8 cellular contexts compared by ENCODE assay signal in the genomic region with DNA sequence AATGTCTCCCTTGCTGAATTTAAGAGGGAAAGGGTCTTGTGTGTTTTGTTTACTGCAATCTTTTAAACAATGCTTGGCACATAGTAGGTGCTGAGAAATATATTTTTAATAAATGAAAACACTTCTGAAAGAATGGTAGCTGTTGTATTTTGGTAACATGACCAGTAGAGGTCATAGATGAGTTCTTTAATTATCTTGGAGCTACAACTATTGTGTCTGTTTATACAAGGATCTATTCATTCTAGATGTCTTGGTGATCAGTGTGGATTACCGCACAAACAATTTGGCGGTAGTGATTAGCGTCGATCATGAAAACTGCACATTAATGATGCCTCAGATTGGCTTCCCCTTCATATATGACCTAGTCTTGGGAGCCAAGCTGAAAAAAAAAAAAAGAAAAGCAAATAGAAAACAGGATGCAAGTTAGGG. TPM values are rescaled to one million over a fixed set of nuclear protein-coding genes. Genes with fewer than 3 reads are reported as not detected.
DNase-seq lines count a peak whose midpoint lies in the region; ATAC-seq and TF ChIP-seq lines count a peak whose summit lies in the region.
"Had no signal": no experiment of that assay in that cellular context is flagged by ENCODE, and none has a peak within 500 bp of the region (broad histone marks: within the 10 kb centered on the region; RNA-seq: fewer than 3 reads in every experiment).

No MANE protein-coding gene starts in this region.

- peaks cover 35% of the 10 kb centered on the region for H3K4me1 ChIP-seq in PC-3 (ENCODE audit: insufficient read depth, low read length)
- H3K4me1 ChIP-seq in prostate gland (replicated peaks): no peaks in the 10 kb centered on the region

- POLR2A ChIA-PET in PC-3 (lab: Charles Lee; ENCODE audit: unreplicated experiment): no interaction called here

- H3K27ac ChIP-seq in PC-3 (ENCODE audit: low read length) (no peak overlapping the region), prostate gland (no peak overlapping the region)
- H3K27ac ChIP-seq: neutrophil had no signal

- no peak overlapping the region for H3K4me2 ChIP-seq in PC-3 (ENCODE audit: low read length)

- H2AFZ ChIP-seq in PC-3 (ENCODE audit: low read length): no peak overlapping the region

- intact Hi-C loops in PC-3 (cut with micrococcal nuclease): loop anchor here (1.0 kb wide), 1 partner anchor 74 kb away; no protein-coding TSS in a partner anchor
- intact Hi-C loops in prostate gland (cut with DNase I): loop anchor here (5.0 kb wide), 1 partner anchor 72 kb away; no protein-coding TSS in a partner anchor

- 16% methylated on average over 4 of the region's 4 CpGs for WGBS in prostate gland

- no peaks in the 10 kb centered on the region for H3K9me2 ChIP-seq in PC-3 (replicated peaks; ENCODE audit: low read length)

- TF ChIP-seq POLR2A in prostate gland (IDR thresholded peaks at IDR 0.05): no peak

- TF ChIP-seq CTCF in GM10266 (IDR thresholded peaks at IDR 0.05; ENCODE audit: control insufficient read depth, insufficient read depth, low read depth, missing control alignments): peak; percentile 37
- TF ChIP-seq CTCF in PC-3 (conservative IDR thresholded peaks at IDR 0.05; ENCODE audit: low read depth, low read length): peak; percentile 64
- peak; percentile 40 for TF ChIP-seq CTCF in epithelial cell of esophagus (IDR thresholded peaks at IDR 0.05; ENCODE audit: insufficient read depth, low read depth, low read length, missing control alignments)
- TF ChIP-seq CTCF in prostate gland (IDR thresholded peaks at IDR 0.05): peak in 3 of 4 experiments; percentile 49 to 58 (median 51)

- ATAC-seq in HG02884 (IDR thresholded peaks at IDR 0.05; ENCODE audit: unreplicated experiment) (peak; percentile 56), PC-3 (no peak), GM19023 (IDR thresholded peaks at IDR 0.05; ENCODE audit: unreplicated experiment) (no peak)

- H3K27me3 ChIP-seq in PC-3 (ENCODE audit: low read length): no peaks in the 10 kb centered on the region
- no peaks in the 10 kb centered on the region for H3K27me3 ChIP-seq in prostate gland (replicated peaks; ENCODE audit: insufficient read depth)
- H3K27me3 ChIP-seq: neutrophil had no signal

- H3K4me3 ChIP-seq in PC-3 (ENCODE audit: low read length) (no peak overlapping the region), epithelial cell of esophagus (ENCODE audit: low read length) (no peak overlapping the region), prostate gland (no peak overlapping the region)

- no peaks in the 10 kb centered on the region for H3K36me3 ChIP-seq in PC-3 (ENCODE audit: low read depth, low read length)
- H3K36me3 ChIP-seq in prostate gland: no peaks in the 10 kb centered on the region
- H3K36me3 ChIP-seq: neutrophil had no signal

- DNase-seq in GM10266 (ENCODE audit: extremely low spot score): peak; percentile 26
- peak; percentile 42 for DNase-seq in PC-3
- peak; percentile 28 for DNase-seq in epithelial cell of esophagus (ENCODE audit: low read depth)
- DNase-seq in prostate gland (ENCODE audit: low spot score): no peak
- no peak for DNase-seq in stimulated activated CD4-positive, alpha-beta T cell treated with anti-CD3 and anti-CD28 coated beads, Interleukin-2, amount 100 ng/mL, for 24 hours

- H3K79me2 ChIP-seq in PC-3 (ENCODE audit: low read length): no peaks in the 10 kb centered on the region

- no TSS peak for BruUV-seq in PC-3 (replicated peaks; lab: Mats Ljungman, UMichigan)

- no peak overlapping the region for H3K9ac ChIP-seq in PC-3 (ENCODE audit: low read length)

- H3F3A ChIP-seq in PC-3 (ENCODE audit: low read length, unreplicated experiment): no peaks in the 10 kb centered on the region

- H3K9me3 ChIP-seq in PC-3 (ENCODE audit: low read length) (no peaks in the 10 kb centered on the region), prostate gland (no peaks in the 10 kb centered on the region)
- H3K9me3 ChIP-seq: neutrophil had no signal

- CTCF ChIA-PET in PC-3 (lab: Charles Lee): interaction anchor here (0.6 to 1.1 kb wide), 5 partner anchors 68 to 311 kb away, joined by 3 to 11 read pairs (median 3); no protein-coding TSS in a partner anchor

- no peaks in the 10 kb centered on the region for H4K20me1 ChIP-seq in PC-3 (ENCODE audit: low read length)

RNA-seq across cellular contexts. Expression of a gene that starts 21.4 kb away (rescaled TPM):
- not detected in 2 replicates for total RNA-seq in PC-3 (2014; rRNA removed)
- total RNA-seq in prostate gland: 10 to 100 TPM in 1 of 2 donors, under 1 TPM in 1; 0.14 to 15.1 TPM

RNA-seq across cellular contexts. Expression of a gene that starts 49.6 kb away (rescaled TPM):
- 33.2 and 38.8 TPM in 2 replicates for total RNA-seq in PC-3 (2014; rRNA removed)
- 10 to 100 TPM; 34.9 to 39.0 TPM for total RNA-seq in prostate gland

Comparison
In these comparisons a context has a peak if more than half of its experiments do, and no peak if none do; other contexts are left out.
1. DNase-seq: peak in GM10266 (single experiment), PC-3 (single experiment) and epithelial cell of esophagus (single experiment); none in prostate gland (single experiment) and stimulated activated CD4-positive, alpha-beta T cell treated with anti-CD3 and anti-CD28 coated beads, Interleukin-2, amount 100 ng/mL, for 24 hours (0 of 2).
2. Peak in every context shown above with its lines, with median percentiles within 50 percentile points of each other: CTCF ChIP-seq.